Comparison of ENCODE assay signal across 5 cellular contexts in the genomic region with DNA sequence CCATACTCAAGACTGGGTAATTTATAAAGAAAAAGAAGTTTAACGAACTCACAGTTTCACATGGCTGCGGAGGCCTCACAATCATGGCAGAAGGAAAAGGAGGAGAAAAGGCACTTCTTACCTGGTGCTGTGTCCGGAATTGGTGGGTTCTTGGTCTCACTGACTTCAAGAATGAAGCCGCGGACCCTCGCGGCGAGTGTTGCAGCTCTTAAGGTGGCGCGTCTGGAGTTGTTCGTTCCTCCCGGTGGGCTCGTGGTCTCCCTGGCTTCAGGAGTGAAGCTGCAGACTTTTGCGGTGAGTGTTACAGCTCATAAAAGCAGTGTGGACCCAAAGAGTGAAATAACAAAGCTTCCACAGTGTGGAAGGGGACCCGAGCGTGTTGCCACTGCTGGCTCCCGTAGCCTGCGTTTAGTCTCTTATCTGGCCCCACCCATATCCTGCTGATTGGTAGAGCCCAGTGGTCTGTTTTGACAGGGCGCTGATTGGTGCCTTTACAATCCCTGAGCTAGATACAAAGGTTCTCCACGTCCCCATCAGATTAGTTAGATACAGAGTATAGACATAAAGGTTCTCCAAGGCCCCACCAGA.
DNase-seq lines count a peak whose midpoint lies in the region; ATAC-seq, FAIRE-seq and TF ChIP-seq lines count a peak whose summit lies in the region.
"Not testable (repeated sequence)": the region's sequence is repeated elsewhere in the genome, so short reads cannot be mapped to it uniquely, and the experiment has no call there.

No MANE protein-coding gene starts in this region.

- intact Hi-C loops in K562 (cut with micrococcal nuclease); kidney (cut with DNase I); testis (cut with DNase I; ENCODE audit: low total_unique reads): not testable (repeated sequence)

- DNase-seq in Daoy (ENCODE audit: low read depth) (peak; percentile 51), NCI-H2227 (lab: John Stamatoyannopoulos, UW; ENCODE audit: unreplicated experiment) (peak; percentile 22), K562 (ENCODE audit: extremely low read depth in 1 of 4, low spot score in 3 of 4) (peak in 1 of 4 experiments; percentile 33), kidney (peak; percentile 23), testis (peak; percentile 41)

- POLR2A ChIA-PET in K562 (lab: Yijun Ruan, JAX), result not testable (repeated sequence)

- CTCF ChIA-PET in K562 (lab: Yijun Ruan, JAX; ENCODE audit: low intra/inter-chr PET ratio), result not testable (repeated sequence)

- H3K27ac ChIP-seq in K562 (ENCODE audit: extremely low read depth, low read depth, low read length), result peak overlapping the region; percentile 46; the same call in 2 of the 3 replicates
- H3K27ac ChIP-seq in kidney (ENCODE audit: low read depth in 2 of 2, low read length in 2 of 2); testis: not testable (repeated sequence)

- H3K9me1 ChIP-seq in K562 (ENCODE audit: control insufficient read depth, insufficient read depth, low read length), result not testable (repeated sequence)

- H3K9ac ChIP-seq in K562 (ENCODE audit: insufficient read depth in 1 of 2, low read depth in 2 of 2, low read length in 2 of 2), result peak overlapping the region in 1 of 2 experiments; percentile 43; a peak in 2 of 4 replicates
- H3K9ac ChIP-seq in kidney (ENCODE audit: low read length in 2 of 2), result not testable (repeated sequence)

- H3K27me3 ChIP-seq in K562 (ENCODE audit: control insufficient read depth in 2 of 2, insufficient read depth in 2 of 2, low read length in 2 of 2); testis: not testable (repeated sequence)

- H3K4me1 ChIP-seq in K562 (replicated peaks in 1 of 2; ENCODE audit: control insufficient read depth in 2 of 2, insufficient read depth in 2 of 2, low read length in 2 of 2); kidney (ENCODE audit: control insufficient read depth in 1 of 2, insufficient read depth in 1 of 2, low read depth in 1 of 2, low read length in 2 of 2); testis: not testable (repeated sequence)

- not testable (repeated sequence) for FAIRE-seq in K562 (lab: Jason Lieb, UNC); kidney (lab: Jason Lieb, UNC)

- WGBS in K562 (ENCODE audit: insufficient coverage, low coverage, missing lambda C conversion rate), result 7% methylated on average over 19 of the region's 20 CpGs
- WGBS in testis, 2 donors, result 50 to 80% methylated on average over 17 to 20 of the region's 20 CpGs

- TF ChIP-seq RAD21 in K562 (CRISPR knock-in tag; conservative IDR thresholded peaks at IDR 0.05 in 1 of 2, IDR thresholded peaks at IDR 0.05 in 1 of 2), result not testable (repeated sequence)

- H3K4me3 ChIP-seq in K562 (peak overlapping the region; percentile 33), testis (peak overlapping the region; percentile 27 to 48)
- not testable (repeated sequence) for H3K4me3 ChIP-seq in kidney (ENCODE audit: low read length in 2 of 2)

- not testable (repeated sequence) for H2AFZ ChIP-seq in K562 (ENCODE audit: low read depth, low read length)

- not testable (repeated sequence) for TF ChIP-seq CTCF in K562 (IDR thresholded peaks at IDR 0.05 in 2 of 3, conservative IDR thresholded peaks at IDR 0.05 in 1 of 3; ENCODE audit: insufficient read depth in 2 of 3, low read depth in 1 of 3, low read length in 3 of 3); kidney (IDR thresholded peaks at IDR 0.05; ENCODE audit: borderline replicate concordance, extremely low read depth, insufficient read depth); testis (IDR thresholded peaks at IDR 0.05)

- peak; percentile 65 for ATAC-seq in K562

- BruUV-seq in K562 (replicated peaks; lab: Mats Ljungman, UMichigan), result TSS peak; percentile 64

- not testable (repeated sequence) for H3K9me3 ChIP-seq in K562 (replicated peaks; ENCODE audit: control insufficient read depth, insufficient read depth, low read depth, low read length); kidney (ENCODE audit: control insufficient read depth in 1 of 2, low read length in 2 of 2); testis

- in situ Hi-C loops in K562 (cut with MboI), result not testable (repeated sequence)

- H4K20me1 ChIP-seq in K562 (replicated peaks; ENCODE audit: control insufficient read depth, insufficient read depth, low read length), result not testable (repeated sequence)

- peaks cover 38% of the 10 kb centered on the region for H3K79me2 ChIP-seq in K562 (ENCODE audit: control insufficient read depth, insufficient read depth, low read length)

- H3K4me2 ChIP-seq in K562 (ENCODE audit: insufficient read depth, low read length), result peak overlapping the region; percentile 20; the same call in 1 of the 2 replicates

- H3K36me3 ChIP-seq in K562 (ENCODE audit: control insufficient read depth, insufficient read depth, low read length); kidney (ENCODE audit: control insufficient read depth in 1 of 2, insufficient read depth in 2 of 2, low read length in 2 of 2); testis (ENCODE audit: low read depth, missing control alignments): not testable (repeated sequence)

- TF ChIP-seq POLR2A in K562 (conservative IDR thresholded peaks at IDR 0.05), result peak; percentile 61
- TF ChIP-seq POLR2A in testis (IDR thresholded peaks at IDR 0.05), result not testable (repeated sequence)

- TF ChIP-seq EP300 in K562 (IDR thresholded peaks at IDR 0.05; ENCODE audit: low read length), result not testable (repeated sequence)

TF ChIP-seq in K562, 482 proteins besides CTCF, POLR2A, EP300 and RAD21 (continues in another document):
- TF ChIP-seq CXXC5 (CRISPR knock-in tag; IDR thresholded peaks at IDR 0.05), result peak; percentile 22; the same call in 1 of the 2 replicates
- peak; percentile 61; the same call in 1 of the 2 replicates for TF ChIP-seq CC2D1A (IDR thresholded peaks at IDR 0.05)
